ENCODE assay signal across 20 cellular contexts in genomic region chr5:31469886-31470285, GRCh38.
"Had no signal": no experiment of that assay in that cellular context is flagged by ENCODE, and none has a peak within 500 bp of the region (broad histone marks: within the 10 kb centered on the region; RNA-seq: fewer than 3 reads in every experiment).

No MANE protein-coding gene starts in this region.

- H3K9me3 ChIP-seq: esophagus squamous epithelium, sigmoid colon, spleen, testis, upper lobe of right lung had no signal

- H3K4me1 Mint-ChIP-seq: activated B cell treated with CpG ODN at 0.5 μM for 24 hours; activated CD4-positive, alpha-beta memory T cell treated with anti-CD3 and anti-CD28 coated beads, Interleukin-2, amount 10 ng/mL, durations not matched to agents 7 days and 5 days; activated CD8-positive, alpha-beta memory T cell treated with anti-CD3 and anti-CD28 coated beads, Interleukin-2, amount 10 ng/mL, durations not matched to agents 7 days and 5 days; nephron; stimulated activated memory B cell treated with anti-CD40 and anti-IgM and Interleukin-4, amounts not matched to agents 10 μg/mL and 1 μg/mL and 100 μg/mL, for 72 hours; T-cell had no signal

- ATAC-seq: activated CD8-positive, alpha-beta memory T cell treated with anti-CD3 and anti-CD28 coated beads, Interleukin-2, amount 10 ng/mL, durations not matched to agents 7 days and 5 days; stimulated activated memory B cell treated with anti-CD40 and anti-IgM and Interleukin-4, amounts not matched to agents 10 μg/mL and 1 μg/mL and 100 μg/mL, for 72 hours; T-cell had no signal

- H3K4me3 ChIP-seq: esophagus squamous epithelium, sigmoid colon, spleen, testis, upper lobe of right lung had no signal

- H3K27me3 ChIP-seq: esophagus squamous epithelium, foreskin keratinocyte, sigmoid colon, spleen, testis, upper lobe of right lung had no signal

- H3K4me1 ChIP-seq: testis, upper lobe of right lung had no signal

- H3K27me3 Mint-ChIP-seq: activated B cell treated with CpG ODN at 0.5 μM for 24 hours; activated CD4-positive, alpha-beta memory T cell treated with anti-CD3 and anti-CD28 coated beads, Interleukin-2, amount 10 ng/mL, durations not matched to agents 7 days and 5 days; activated CD8-positive, alpha-beta memory T cell treated with anti-CD3 and anti-CD28 coated beads, Interleukin-2, amount 10 ng/mL, durations not matched to agents 7 days and 5 days; stimulated activated memory B cell treated with anti-CD40 and anti-IgM and Interleukin-4, amounts not matched to agents 10 μg/mL and 1 μg/mL and 100 μg/mL, for 72 hours; T-cell had no signal

- H3K27ac Mint-ChIP-seq: activated B cell treated with CpG ODN at 0.5 μM for 24 hours; activated CD4-positive, alpha-beta memory T cell treated with anti-CD3 and anti-CD28 coated beads, Interleukin-2, amount 10 ng/mL, durations not matched to agents 7 days and 5 days; activated CD8-positive, alpha-beta memory T cell treated with anti-CD3 and anti-CD28 coated beads, Interleukin-2, amount 10 ng/mL, durations not matched to agents 7 days and 5 days; activated T-helper 2 cell treated with anti-CD3 and anti-CD28 coated beads, Interferon-gamma antibody, Interleukin-2, Interleukin-4, amounts not matched to agents 10 μg/mL and 5 μg/mL and 100 μg/mL, durations not matched to agents 14 hours and 24 hours and 36 hours; nephron; stimulated activated memory B cell treated with anti-CD40 and anti-IgM and Interleukin-4, amounts not matched to agents 10 μg/mL and 1 μg/mL and 100 μg/mL, for 72 hours; T-cell had no signal

- H3K4me3 Mint-ChIP-seq: activated B cell treated with CpG ODN at 0.5 μM for 24 hours; activated CD4-positive, alpha-beta memory T cell treated with anti-CD3 and anti-CD28 coated beads, Interleukin-2, amount 10 ng/mL, durations not matched to agents 7 days and 5 days; activated CD8-positive, alpha-beta memory T cell treated with anti-CD3 and anti-CD28 coated beads, Interleukin-2, amount 10 ng/mL, durations not matched to agents 7 days and 5 days; nephron; stimulated activated memory B cell treated with anti-CD40 and anti-IgM and Interleukin-4, amounts not matched to agents 10 μg/mL and 1 μg/mL and 100 μg/mL, for 72 hours; T-cell had no signal

- DNase-seq: activated B cell treated with CpG ODN at 0.5 μM for 24 hours; activated CD4-positive, alpha-beta memory T cell treated with anti-CD3 and anti-CD28 coated beads, Interleukin-2, amount 10 ng/mL, durations not matched to agents 7 days and 5 days; activated CD4-positive, alpha-beta T cell treated with anti-CD3 and anti-CD28 coated beads for 4 hours; activated CD8-positive, alpha-beta memory T cell treated with anti-CD3 and anti-CD28 coated beads, Interleukin-2, amount 10 ng/mL, durations not matched to agents 7 days and 5 days; activated naive CD4-positive, alpha-beta T cell treated with Interleukin-2 at 50 U/mL for 16 hours; effector CD4-positive, alpha-beta T cell; foreskin keratinocyte; hypothalamus; midbrain; posterior cingulate gyrus; spleen; stimulated activated CD4-positive, alpha-beta T cell treated with anti-CD3 and anti-CD28 coated beads, Interleukin-4, amount 100 ng/mL, for 4 hours; T-cell; upper lobe of right lung had no signal

- H3K27ac ChIP-seq: esophagus squamous epithelium, foreskin keratinocyte, sigmoid colon, spleen, testis, upper lobe of right lung had no signal

- H3K9me3 Mint-ChIP-seq: activated CD4-positive, alpha-beta memory T cell treated with anti-CD3 and anti-CD28 coated beads, Interleukin-2, amount 10 ng/mL, durations not matched to agents 7 days and 5 days; nephron; stimulated activated memory B cell treated with anti-CD40 and anti-IgM and Interleukin-4, amounts not matched to agents 10 μg/mL and 1 μg/mL and 100 μg/mL, for 72 hours had no signal
